ENCODE assay signal across 36 cellular contexts in the genomic region with DNA sequence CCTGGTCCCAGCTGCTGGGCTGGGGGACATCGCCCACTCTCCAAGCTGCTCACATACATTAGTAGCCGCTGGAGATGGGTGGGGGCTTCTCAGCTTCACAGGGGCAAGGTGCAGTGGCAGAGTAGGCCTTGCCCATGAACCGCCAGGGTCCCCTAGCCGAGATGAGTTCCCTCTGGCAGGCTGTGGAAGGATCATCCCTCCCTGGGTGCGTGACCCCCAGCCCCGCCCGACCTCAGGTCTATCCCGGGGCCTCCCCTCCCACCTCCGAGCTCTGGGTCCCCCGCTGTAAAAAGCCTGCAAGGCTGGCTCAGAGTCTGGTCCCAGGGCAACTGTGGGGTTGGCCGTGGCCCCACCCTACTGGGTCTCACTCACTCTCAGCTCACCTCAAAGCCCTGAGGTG. TPM values are rescaled to one million over a fixed set of nuclear protein-coding genes. Genes with fewer than 3 reads are reported as not detected.
"Had no signal": no experiment of that assay in that cellular context is flagged by ENCODE, and none has a peak within 500 bp of the region (broad histone marks: within the 10 kb centered on the region; RNA-seq: fewer than 3 reads in every experiment).

No MANE protein-coding gene starts in this region.

- H3K27ac ChIP-seq: adrenal gland, body of pancreas, epithelial cell of prostate, WERI-Rb-1 had no signal

- H3K36me3 ChIP-seq: adrenal gland, esophagus squamous epithelium, gastroesophageal sphincter, WERI-Rb-1 had no signal

- DNase-seq: activated B cell treated with CpG ODN at 0.5 μM for 24 hours; activated CD4-positive, alpha-beta memory T cell treated with anti-CD3 and anti-CD28 coated beads for 36 hours; activated CD4-positive, alpha-beta T cell treated with anti-CD3 and anti-CD28 coated beads for 36 hours; activated CD4-positive, alpha-beta T cell treated with anti-CD3 and anti-CD28 coated beads, Interleukin-2, amount 10 ng/mL, durations not matched to agents 24 days and 14 days; activated CD8-positive, alpha-beta memory T cell treated with anti-CD3 and anti-CD28 coated beads, Interleukin-2, amount 10 ng/mL, durations not matched to agents 7 days and 5 days; activated CD8-positive, alpha-beta memory T cell treated with anti-CD3 and anti-CD28 coated beads, Interleukin-2, amount 50 U/mL, for 4 hours; activated CD8-positive, alpha-beta T cell treated with anti-CD3 and anti-CD28 coated beads, Interleukin-2, amount 10 ng/mL, durations not matched to agents 7 days and 5 days; activated effector memory CD4-positive, alpha-beta T cell treated with anti-CD3 and anti-CD28 coated beads, Interleukin-2, amount 50 U/mL, for 16 hours; activated naive CD4-positive, alpha-beta T cell treated with anti-CD3 and anti-CD28 coated beads for 36 hours; activated naive CD8-positive, alpha-beta T cell treated with anti-CD3 and anti-CD28 coated beads for 36 hours; activated naive CD8-positive, alpha-beta T cell treated with anti-CD3 and anti-CD28 coated beads, Interleukin-2, amount 50 U/mL, for 24 hours; activated T-cell treated with anti-CD3 and anti-CD28 coated beads, Interleukin-2, amount 50 U/mL, for 1 hour; activated T-cell treated with anti-CD3 and anti-CD28 coated beads, Interleukin-2, amount 50 U/mL, for 48 hours; adrenal gland; amygdala; aorta; body of pancreas; caudate nucleus; cortex of kidney; dermis blood vessel endothelial cell; effector CD4-positive, alpha-beta T cell; esophagus squamous epithelium; foreskin melanocyte; T-cell; T1000; WERI-Rb-1 had no signal

- H3K4me1 ChIP-seq: adrenal gland, body of pancreas had no signal

- H3K4me3 ChIP-seq: adrenal gland, body of pancreas, esophagus squamous epithelium, gastroesophageal sphincter had no signal

- H3K9me3 ChIP-seq: adrenal gland, body of pancreas, esophagus squamous epithelium, gastroesophageal sphincter had no signal

- H3K27me3 ChIP-seq: adrenal gland, body of pancreas, esophagus squamous epithelium, gastroesophageal sphincter had no signal

RNA-seq across cellular contexts. Expression of gene MRGPRF, which starts 20.4 kb away (rescaled TPM):
- total RNA-seq: activated B cell treated with CpG ODN at 0.5 μM for 24 hours; activated CD4-positive, alpha-beta memory T cell treated with anti-CD3 and anti-CD28 coated beads for 36 hours; activated CD4-positive, alpha-beta T cell treated with anti-CD3 and anti-CD28 coated beads for 36 hours; activated CD4-positive, alpha-beta T cell treated with anti-CD3 and anti-CD28 coated beads, Interleukin-2, amount 10 ng/mL, durations not matched to agents 24 days and 14 days; activated CD8-positive, alpha-beta memory T cell treated with anti-CD3 and anti-CD28 coated beads for 36 hours; activated CD8-positive, alpha-beta memory T cell treated with anti-CD3 and anti-CD28 coated beads, Interleukin-2, amount 10 ng/mL, durations not matched to agents 7 days and 5 days; activated CD8-positive, alpha-beta T cell treated with anti-CD3 and anti-CD28 coated beads, Interleukin-2, amount 10 ng/mL, durations not matched to agents 7 days and 5 days; activated naive CD4-positive, alpha-beta T cell treated with anti-CD3 and anti-CD28 coated beads for 36 hours; activated naive CD8-positive, alpha-beta T cell treated with anti-CD3 and anti-CD28 coated beads for 36 hours; activated T-helper 1 cell treated with anti-CD3 and anti-CD28 coated beads, Interleukin-12 subunit alpha, Interleukin-12 subunit beta, Interleukin-2, Interleukin-4 antibody, amounts not matched to agents 30 ng/mL and 10 ng/mL and 1 ng/mL, durations not matched to agents 14 hours and 24 hours and 36 hours; activated T-helper 2 cell treated with anti-CD3 and anti-CD28 coated beads, Interferon-gamma antibody, Interleukin-2, Interleukin-4, amounts not matched to agents 10 μg/mL and 5 μg/mL and 100 μg/mL, durations not matched to agents 14 hours and 24 hours and 36 hours; endothelial cell of umbilical vein; glomerular endothelial cell; T-cell had no signal

RNA-seq across cellular contexts. Expression of gene MRGPRD, which starts 52.6 kb away (rescaled TPM):
- total RNA-seq: activated B cell treated with CpG ODN at 0.5 μM for 24 hours; activated CD4-positive, alpha-beta memory T cell treated with anti-CD3 and anti-CD28 coated beads for 36 hours; activated CD4-positive, alpha-beta T cell treated with anti-CD3 and anti-CD28 coated beads for 36 hours; activated CD4-positive, alpha-beta T cell treated with anti-CD3 and anti-CD28 coated beads, Interleukin-2, amount 10 ng/mL, durations not matched to agents 24 days and 14 days; activated CD8-positive, alpha-beta memory T cell treated with anti-CD3 and anti-CD28 coated beads for 36 hours; activated CD8-positive, alpha-beta memory T cell treated with anti-CD3 and anti-CD28 coated beads, Interleukin-2, amount 10 ng/mL, durations not matched to agents 7 days and 5 days; activated CD8-positive, alpha-beta T cell treated with anti-CD3 and anti-CD28 coated beads, Interleukin-2, amount 10 ng/mL, durations not matched to agents 7 days and 5 days; activated naive CD4-positive, alpha-beta T cell treated with anti-CD3 and anti-CD28 coated beads for 36 hours; activated naive CD8-positive, alpha-beta T cell treated with anti-CD3 and anti-CD28 coated beads for 36 hours; activated T-helper 1 cell treated with anti-CD3 and anti-CD28 coated beads, Interleukin-12 subunit alpha, Interleukin-12 subunit beta, Interleukin-2, Interleukin-4 antibody, amounts not matched to agents 30 ng/mL and 10 ng/mL and 1 ng/mL, durations not matched to agents 14 hours and 24 hours and 36 hours; activated T-helper 2 cell treated with anti-CD3 and anti-CD28 coated beads, Interferon-gamma antibody, Interleukin-2, Interleukin-4, amounts not matched to agents 10 μg/mL and 5 μg/mL and 100 μg/mL, durations not matched to agents 14 hours and 24 hours and 36 hours; adrenal gland; body of pancreas; chondrocyte; dermis blood vessel endothelial cell; endothelial cell of umbilical vein; esophagus squamous epithelium; fibroblast of lung; fibroblast of villous mesenchyme; glomerular endothelial cell; T-cell had no signal
